ENCODE assay signal across 8 cellular contexts in genomic region chr21:42614811-42615342, GRCh38. TPM values are rescaled to one million over a fixed set of nuclear protein-coding genes. Genes with fewer than 3 reads are reported as not detected.
DNase-seq lines count a peak whose midpoint lies in the region; ATAC-seq, FAIRE-seq and TF ChIP-seq lines count a peak whose summit lies in the region.

No MANE protein-coding gene starts in this region.

- no peak for FAIRE-seq in HepG2 (lab: Jason Lieb, UNC)

- H3K27ac ChIP-seq in HepG2 (ENCODE audit: extremely low read length, insufficient read depth, low read length), result no peak overlapping the region

- H4K20me1 ChIP-seq in HepG2 (ENCODE audit: insufficient read depth, low read length), result no peaks in the 10 kb centered on the region

- WGBS in HepG2 (ENCODE audit: low lambda C conversion rate), result 8% methylated on average over 4 of the region's 14 CpGs

- TF ChIP-seq RAD21 in HepG2 (CRISPR knock-in tag; IDR thresholded peaks at IDR 0.05), result no peak

- H3K4me1 Mint-ChIP-seq in stimulated activated naive CD8-positive, alpha-beta T cell treated with anti-CD3 and anti-CD28 coated beads, Interleukin-15, amount 100 ng/mL, for 72 hours, result peaks cover 15% of the 10 kb centered on the region

- in situ Hi-C loops in HepG2 (cut with HindIII; ENCODE audit: extremely low pct_ligation_motif_present, low pct_unique_long_range_greater_than_20kb), result no loop called here

- no peaks in the 10 kb centered on the region for H3K9me3 ChIP-seq in HepG2 (ENCODE audit: low read length)

- TF ChIP-seq CTCF in GM06990 (IDR thresholded peaks at IDR 0.05; ENCODE audit: insufficient read depth, low read length, poor library complexity, severe bottlenecking) (no peak), HepG2 (CRISPR knock-in tag; IDR thresholded peaks at IDR 0.05) (no peak)

- 0 out of 2 replicates have a peak overlapping the region, but pooled peaks have one; percentile 8 for H3K9ac ChIP-seq in HepG2 (ENCODE audit: insufficient read depth, low read depth, low read length)

- H3K36me3 ChIP-seq in GM06990 (ENCODE audit: control insufficient read depth, insufficient read depth, low read length) (no peaks in the 10 kb centered on the region), HepG2 (replicated peaks in 1 of 2; ENCODE audit: control insufficient read depth in 1 of 2, insufficient read depth in 2 of 2, low read length in 2 of 2) (no peaks in the 10 kb centered on the region)

- H3K27me3 ChIP-seq in GM06990 (replicated peaks; ENCODE audit: control insufficient read depth, insufficient read depth, low read length) (no peaks in the 10 kb centered on the region; the same call in 1 of the 2 replicates), HepG2 (ENCODE audit: control insufficient read depth in 1 of 2, insufficient read depth in 2 of 2, low read length in 2 of 2) (peaks cover under 1 to 34% of the 10 kb centered on the region in 2 experiments; a peak in 4 of 5 replicates)

- peaks cover 0 to 5% of the 10 kb centered on the region in 2 donors for H3K9me3 Mint-ChIP-seq in stimulated activated naive CD8-positive, alpha-beta T cell treated with anti-CD3 and anti-CD28 coated beads, Interleukin-15, amount 100 ng/mL, for 72 hours

- no TSS peak for BruUV-seq in HepG2 (replicated peaks; lab: Mats Ljungman, UMichigan)

- H3K27me3 Mint-ChIP-seq in stimulated activated naive CD8-positive, alpha-beta T cell treated with anti-CD3 and anti-CD28 coated beads, Interleukin-15, amount 100 ng/mL, for 72 hours, result no peaks in the 10 kb centered on the region

- peak; percentile 88 for ATAC-seq in HepG2
- ATAC-seq in stimulated activated naive CD8-positive, alpha-beta T cell treated with anti-CD3 and anti-CD28 coated beads, Interleukin-15, amount 100 ng/mL, for 72 hours, result peak; percentile 88
- no peak for ATAC-seq in HG03025 (IDR thresholded peaks at IDR 0.05; ENCODE audit: low FRiP score, unreplicated experiment)
- ATAC-seq in HG02840 (IDR thresholded peaks at IDR 0.05; ENCODE audit: low FRiP score, unreplicated experiment), result no peak

- no peak for TF ChIP-seq POLR2A in HepG2 (IDR thresholded peaks at IDR 0.05; ENCODE audit: insufficient read depth in 1 of 2, low read depth in 2 of 2, low read length in 2 of 2)

- H3K4me3 ChIP-seq in GM06990 (replicated peaks; ENCODE audit: low read depth, low read length) (no peak overlapping the region), HepG2 (replicated peaks in 1 of 3; ENCODE audit: insufficient read depth in 1 of 3, low read depth in 2 of 3, low read length in 3 of 3) (peak overlapping the region in 2 of 3 experiments; percentile 34 to 67; a peak in 3 of 6 replicates)

- intact Hi-C loops in HepG2 (cut with micrococcal nuclease; ENCODE audit: unreplicated experiment), result no loop called here

- H3K4me2 ChIP-seq in HepG2 (ENCODE audit: low read depth, low read length), result peak overlapping the region; percentile 89

- H3K79me2 ChIP-seq in HepG2 (ENCODE audit: insufficient read depth, low read length), result no peaks in the 10 kb centered on the region

- POLR2A ChIA-PET in HepG2 (lab: Yijun Ruan, JAX), result interaction anchor here (1.2 kb wide), 1 partner anchor 10 kb away, joined by 3 read pairs; no protein-coding TSS in a partner anchor

- H2AFZ ChIP-seq in HepG2 (ENCODE audit: low read length), result peak overlapping the region; percentile 92

- H3K27ac Mint-ChIP-seq in stimulated activated naive CD8-positive, alpha-beta T cell treated with anti-CD3 and anti-CD28 coated beads, Interleukin-15, amount 100 ng/mL, for 72 hours, result no peak overlapping the region

- peaks cover 34% of the 10 kb centered on the region for H3K4me1 ChIP-seq in HepG2 (ENCODE audit: insufficient read depth, low read length)

- peak; percentile 38 for DNase-seq in GM06990 (ENCODE audit: extremely low read depth, insufficient read length)
- DNase-seq in NOMO-1 treated with dmso at 0.1 percent for 144 hours (lab: John Stamatoyannopoulos, UW; ENCODE audit: unreplicated experiment), result peak; percentile 55
- DNase-seq in activated T-cell treated with anti-CD3 and anti-CD28 coated beads, Interleukin-2, amount 50 U/mL, for 48 hours, result peak; percentile 68 to 76
- peak; percentile 76 for DNase-seq in HepG2 (ENCODE audit: low spot score)
- DNase-seq in stimulated activated naive CD8-positive, alpha-beta T cell treated with anti-CD3 and anti-CD28 coated beads, Interleukin-15, amount 100 ng/mL, for 72 hours, result peak; percentile 71 to 84
- no peak for DNase-seq in cortex of kidney (lab: John Stamatoyannopoulos, UW)

- H3K4me3 Mint-ChIP-seq in stimulated activated naive CD8-positive, alpha-beta T cell treated with anti-CD3 and anti-CD28 coated beads, Interleukin-15, amount 100 ng/mL, for 72 hours, result no peak overlapping the region

- TF ChIP-seq EP300 in HepG2 (IDR thresholded peaks at IDR 0.05; ENCODE audit: low read depth in 2 of 2, low read length in 2 of 2) (no peak), HepG2 (CRISPR knock-in tag; IDR thresholded peaks at IDR 0.05; ENCODE audit: borderline replicate concordance) (0 out of 2 replicates have a peak, but pooled peaks have one; percentile 23)

- CTCF ChIA-PET in HepG2 (lab: Yijun Ruan, JAX; ENCODE audit: low intra/inter-chr PET ratio, low total read pairs), result no interaction called here

TF ChIP-seq in HepG2, 621 proteins besides CTCF, POLR2A, EP300 and RAD21 (continues in another document):
- TF ChIP-seq GFI1 (CRISPR knock-in tag; IDR thresholded peaks at IDR 0.05; ENCODE audit: borderline replicate concordance), result 0 out of 2 replicates have a peak, but pooled peaks have one; percentile 12
- TF ChIP-seq FOXO1 (CRISPR knock-in tag; IDR thresholded peaks at IDR 0.05), result 0 out of 2 replicates have a peak, but pooled peaks have one; percentile 24
- TF ChIP-seq ZNF292 (CRISPR knock-in tag; IDR thresholded peaks at IDR 0.05; ENCODE audit: borderline replicate concordance, low read depth), result 0 out of 2 replicates have a peak, but pooled peaks have one; percentile 29
- TF ChIP-seq DNMT1 (CRISPR knock-in tag; IDR thresholded peaks at IDR 0.05), result peak; percentile 45; the same call in 1 of the 2 replicates
- peak; percentile 55; the same call in 1 of the 2 replicates for TF ChIP-seq ZNF143 (CRISPR knock-in tag; IDR thresholded peaks at IDR 0.05)
- no peak for TF ChIP-seq ZBTB2 (CRISPR knock-in tag; IDR thresholded peaks at IDR 0.05; ENCODE audit: low read depth)
- no peak for TF ChIP-seq THAP8 (CRISPR knock-in tag; IDR thresholded peaks at IDR 0.05; ENCODE audit: borderline replicate concordance)

RNA-seq across cellular contexts. Expression of gene PDE9A, which starts 38.5 kb away (rescaled TPM):
- total RNA-seq in HepG2 (2016; rRNA removed; fragmentation: Illumina TruSeq; extraction: Trizol), result 4.3 and 4.6 TPM in 2 replicates
- 5.9 and 7.3 TPM in 2 replicates for total RNA-seq in HepG2 (2016; cell fraction: cytosol; rRNA removed; fragmentation: Illumina TruSeq; extraction: Trizol; ENCODE audit: low read depth)
- 4.1 and 4.3 TPM in 2 replicates for total RNA-seq in HepG2 (2016; cell fraction: insoluble cytoplasmic fraction; rRNA removed; fragmentation: Illumina TruSeq; extraction: Trizol)
- 9.6 TPM in 2 replicates for total RNA-seq in HepG2 (2016; cell fraction: membrane; rRNA removed; fragmentation: Illumina TruSeq; extraction: Trizol)
- 4.2 and 5.2 TPM in 2 replicates for total RNA-seq in HepG2 (2016; cell fraction: nucleus; rRNA removed; fragmentation: Illumina TruSeq; extraction: Trizol)
- polyA plus RNA-seq in HepG2 (2011; rRNA removed), result 19.7 and 22.9 TPM in 2 replicates
- polyA plus RNA-seq in HepG2 (2011; cell fraction: cytosol; rRNA removed), result 16.4 and 19.0 TPM in 2 replicates
- polyA plus RNA-seq in HepG2 (2011; cell fraction: nucleus; rRNA removed), result 25.1 and 25.6 TPM in 2 replicates
- 15.9 and 16.0 TPM in 2 replicates for polyA plus RNA-seq in HepG2 (2012)
- 12.4 and 13.6 TPM in 2 replicates for polyA plus RNA-seq in HepG2 (2016; cell fraction: cytosol; fragmentation: Illumina TruSeq; extraction: Trizol; ENCODE audit: low read depth)
- 5.4 and 7.7 TPM in 2 replicates for polyA plus RNA-seq in HepG2 (2016; cell fraction: insoluble cytoplasmic fraction; fragmentation: Illumina TruSeq; extraction: Trizol; ENCODE audit: low read depth)
- polyA plus RNA-seq in HepG2 (2016; cell fraction: membrane; fragmentation: Illumina TruSeq; extraction: Trizol; ENCODE audit: low read depth), result 12.9 and 13.7 TPM in 2 replicates
- polyA plus RNA-seq in HepG2 (2016; cell fraction: nucleus; fragmentation: Illumina TruSeq; extraction: Trizol; ENCODE audit: insufficient read depth, low read depth), result 8.9 TPM in 2 replicates
- 6.1 and 18.8 TPM in 2 replicates for polyA minus RNA-seq in HepG2 (2011; rRNA and poly(A)+ RNA removed; ENCODE audit: low replicate concordance)
- 10.6 and 12.7 TPM in 2 replicates for polyA minus RNA-seq in HepG2 (2011; cell fraction: cytosol; rRNA and poly(A)+ RNA removed)
- 10.4 and 11.6 TPM in 2 replicates for polyA minus RNA-seq in HepG2 (2011; cell fraction: nucleus; rRNA and poly(A)+ RNA removed)

Comparison
In these comparisons a context has a peak if more than half of its experiments do, and no peak if none do; other contexts are left out.
1. ATAC-seq: peak in HepG2 (single experiment) and stimulated activated naive CD8-positive, alpha-beta T cell treated with anti-CD3 and anti-CD28 coated beads, Interleukin-15, amount 100 ng/mL, for 72 hours (single experiment); none in HG03025 (single experiment) and HG02840 (single experiment).